In genomic region chr11:65611028-65611757, GRCh38 we compare ENCODE assay signal across 1 cellular context.
TF ChIP-seq lines count a peak whose summit lies in the region.

No MANE protein-coding gene starts in this region.

TF ChIP-seq in HEK293, 187 proteins besides CTCF, POLR2A, EP300 and RAD21 (continued from another document):
- TF ChIP-seq ZNF398 (tag by site-specific recombination; IDR thresholded peaks at IDR 0.05) (peak; percentile 24; the same call in 1 of the 2 replicates), ZNF214 (tag by site-specific recombination; IDR thresholded peaks at IDR 0.05; ENCODE audit: borderline replicate concordance) (no peak), ZBTB7A (tag by site-specific recombination; IDR thresholded peaks at IDR 0.05; ENCODE audit: low read depth) (no peak)
